1 cellular context compared by ENCODE assay signal in genomic region chr2:69385443-69386151, GRCh38.
TF ChIP-seq lines count a peak whose summit lies in the region.

No MANE protein-coding gene starts in this region.

TF ChIP-seq in K562, 482 proteins besides CTCF, POLR2A, EP300 and RAD21 (continued from another document):
- TF ChIP-seq ILF3 (IDR thresholded peaks at IDR 0.05; ENCODE audit: borderline replicate concordance), result no peak
- no peak for TF ChIP-seq STAG1 (CRISPR knock-in tag; IDR thresholded peaks at IDR 0.05; ENCODE audit: borderline replicate concordance)
- TF ChIP-seq LCOR (CRISPR knock-in tag; IDR thresholded peaks at IDR 0.05), result 0 out of 2 replicates have a peak, but pooled peaks have one; percentile 41
- no peak for TF ChIP-seq ESRRB (CRISPR knock-in tag; IDR thresholded peaks at IDR 0.05; ENCODE audit: borderline replicate concordance)
- no peak for TF ChIP-seq KAT7 (CRISPR knock-in tag; IDR thresholded peaks at IDR 0.05; ENCODE audit: borderline replicate concordance)
- no peak for TF ChIP-seq SRSF9 (IDR thresholded peaks at IDR 0.05; ENCODE audit: borderline replicate concordance, low read depth, low read length)
- no peak for TF ChIP-seq PHB2 (IDR thresholded peaks at IDR 0.05; ENCODE audit: low read depth)
- peak; percentile 47; the same call in 1 of the 2 replicates for TF ChIP-seq BCOR (IDR thresholded peaks at IDR 0.05)
- TF ChIP-seq POLR2AphosphoS2 (IDR thresholded peaks at IDR 0.05; ENCODE audit: low read length), result no peak
- no peak for TF ChIP-seq FIP1L1 (IDR thresholded peaks at IDR 0.05; ENCODE audit: low read depth, low read length, poor library complexity, severe bottlenecking)
